In the genomic region with DNA sequence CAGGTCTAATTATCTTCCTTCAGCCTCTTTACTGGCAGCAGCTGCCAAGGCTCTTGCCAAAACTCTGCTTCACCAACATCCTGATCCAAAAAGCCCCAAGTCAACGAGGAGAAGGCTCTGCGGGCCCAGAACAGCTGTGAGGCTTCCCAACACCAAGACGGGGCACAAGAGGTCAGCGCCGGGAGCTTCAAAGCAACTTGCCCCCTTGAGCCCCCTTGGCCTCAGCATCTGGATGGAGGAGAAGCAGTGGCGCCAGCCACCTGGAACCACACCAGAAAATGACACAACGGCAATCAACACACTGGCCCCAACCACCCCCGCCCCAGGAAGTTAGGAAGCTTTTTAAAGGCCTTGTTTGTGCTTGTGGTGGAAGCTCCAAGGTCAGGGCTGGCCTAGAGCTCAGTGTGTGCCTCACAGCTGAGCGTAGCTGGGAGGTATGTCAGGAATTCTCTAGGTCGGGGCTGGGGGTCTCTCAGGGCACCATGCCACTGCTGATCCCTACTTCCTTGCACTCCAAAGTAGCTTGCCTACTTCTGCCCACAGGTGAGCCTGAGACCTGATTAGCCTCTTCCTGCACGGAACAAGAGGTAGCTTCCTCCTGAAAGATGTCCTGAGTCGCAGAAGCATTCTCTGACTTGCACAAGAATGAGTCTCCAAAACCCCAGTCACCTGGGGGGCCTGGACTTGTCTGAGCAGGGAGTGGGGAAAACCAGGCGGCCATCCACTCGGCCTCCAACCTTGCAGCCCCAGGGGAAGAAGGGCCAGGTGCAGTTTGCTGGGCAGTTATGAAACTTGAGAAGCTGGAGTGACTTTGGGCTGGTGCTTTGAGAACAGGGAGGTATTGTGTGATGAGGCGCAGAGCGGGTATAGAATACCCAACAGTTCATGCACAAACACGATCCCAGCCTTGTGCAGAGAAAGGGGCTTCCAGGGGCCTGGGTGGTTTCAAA, we compare ENCODE assay signal across 9 cellular contexts. TPM values are rescaled to one million over a fixed set of nuclear protein-coding genes. Genes with fewer than 3 reads are reported as not detected.
DNase-seq lines count a peak whose midpoint lies in the region; ATAC-seq and TF ChIP-seq lines count a peak whose summit lies in the region.
"Had no signal": no experiment of that assay in that cellular context is flagged by ENCODE, and none has a peak within 500 bp of the region (broad histone marks: within the 10 kb centered on the region; RNA-seq: fewer than 3 reads in every experiment).

No MANE protein-coding gene starts in this region.

- peak overlapping the region; percentile 49 for H3K27ac ChIP-seq in OCI-LY7 (ENCODE audit: low read depth, low read length, poor library complexity, severe bottlenecking)

- H3K4me2 ChIP-seq in OCI-LY7 (ENCODE audit: low read length), result peak overlapping the region; percentile 45

- peaks cover 61% of the 10 kb centered on the region for H3K4me1 ChIP-seq in OCI-LY7 (ENCODE audit: insufficient read depth, low read length, poor library complexity, severe bottlenecking)

- no peaks in the 10 kb centered on the region for H3K36me3 Mint-ChIP-seq in stimulated activated effector memory CD8-positive, alpha-beta T cell treated with anti-CD3 and anti-CD28 coated beads, Interleukin-12 subunit alpha, Interleukin-12 subunit beta, amount 100 ng/mL, for 72 hours
- H3K36me3 Mint-ChIP-seq: memory B cell had no signal

- DNase-seq in H7, result peak; percentile 54
- DNase-seq in OCI-LY7 (ENCODE audit: low spot score), result peak; percentile 64
- peak; percentile 79 for DNase-seq in glomerular visceral epithelial cell (ENCODE audit: extremely low spot score)
- DNase-seq in retina, result peak; percentile 30
- no peak for DNase-seq in stimulated activated CD4-positive, alpha-beta T cell treated with anti-CD3 and anti-CD28 coated beads, Interleukin-2, amount 100 ng/mL, for 48 hours
- no peak for DNase-seq in stimulated activated effector memory CD8-positive, alpha-beta T cell treated with anti-CD3 and anti-CD28 coated beads, Interleukin-12 subunit alpha, Interleukin-12 subunit beta, amount 100 ng/mL, for 72 hours (ENCODE audit: low spot score in 2 of 2)
- no peak for DNase-seq in ecto neural progenitor cell (ENCODE audit: low spot score)

- no peaks in the 10 kb centered on the region for H3K4me1 Mint-ChIP-seq in stimulated activated effector memory CD8-positive, alpha-beta T cell treated with anti-CD3 and anti-CD28 coated beads, Interleukin-12 subunit alpha, Interleukin-12 subunit beta, amount 100 ng/mL, for 72 hours

- H3K79me2 ChIP-seq in OCI-LY7 (ENCODE audit: insufficient read depth, low read depth, low read length), result no peaks in the 10 kb centered on the region

- H3K36me3 ChIP-seq in H7 (replicated peaks; ENCODE audit: control insufficient read depth, insufficient read depth, low read length) (no peaks in the 10 kb centered on the region), OCI-LY7 (ENCODE audit: insufficient read depth, low read length) (no peaks in the 10 kb centered on the region)

- CTCF ChIA-PET in OCI-LY7 (lab: Charles Lee; ENCODE audit: unreplicated experiment), result interaction anchor here (0.5 to 1.9 kb wide), 11 partner anchors 10 to 290 kb away, joined by 3 to 11 read pairs (median 4); a partner anchor contains a TSS

- no peak for ATAC-seq in GM19397 (IDR thresholded peaks at IDR 0.05; ENCODE audit: unreplicated experiment)
- no peak for ATAC-seq in stimulated activated effector memory CD8-positive, alpha-beta T cell treated with anti-CD3 and anti-CD28 coated beads, Interleukin-12 subunit alpha, Interleukin-12 subunit beta, amount 100 ng/mL, for 72 hours

- no TSS peak for BruUV-seq in OCI-LY7 (replicated peaks; lab: Mats Ljungman, UMichigan)

- H3K9me3 ChIP-seq in OCI-LY7 (ENCODE audit: low read length), result no peaks in the 10 kb centered on the region

- no peaks in the 10 kb centered on the region for H3K9me3 Mint-ChIP-seq in stimulated activated effector memory CD8-positive, alpha-beta T cell treated with anti-CD3 and anti-CD28 coated beads, Interleukin-12 subunit alpha, Interleukin-12 subunit beta, amount 100 ng/mL, for 72 hours
- H3K9me3 Mint-ChIP-seq: memory B cell had no signal

- H3K27ac Mint-ChIP-seq in stimulated activated effector memory CD8-positive, alpha-beta T cell treated with anti-CD3 and anti-CD28 coated beads, Interleukin-12 subunit alpha, Interleukin-12 subunit beta, amount 100 ng/mL, for 72 hours, result no peak overlapping the region
- H3K27ac Mint-ChIP-seq: memory B cell had no signal

- no peaks in the 10 kb centered on the region for H3K27me3 ChIP-seq in H7 (ENCODE audit: control insufficient read depth, insufficient read depth, low read length)

- no peaks in the 10 kb centered on the region for H4K20me1 ChIP-seq in OCI-LY7 (ENCODE audit: insufficient read depth, low read length)

- no peaks in the 10 kb centered on the region for H3K9me2 ChIP-seq in OCI-LY7 (ENCODE audit: insufficient read depth, low read length)

- no peak overlapping the region for H3K4me3 Mint-ChIP-seq in stimulated activated effector memory CD8-positive, alpha-beta T cell treated with anti-CD3 and anti-CD28 coated beads, Interleukin-12 subunit alpha, Interleukin-12 subunit beta, amount 100 ng/mL, for 72 hours
- H3K4me3 Mint-ChIP-seq: memory B cell had no signal

- H2AFZ ChIP-seq in OCI-LY7 (ENCODE audit: low read length), result peak overlapping the region; percentile 77

- POLR2A ChIA-PET in OCI-LY7 (lab: Charles Lee), result interaction anchor here (0.5 to 3.1 kb wide), 15 partner anchors 10 to 300 kb away, joined by 3 to 14 read pairs (median 4); a partner anchor contains a TSS

- intact Hi-C loops in OCI-LY7 (cut with micrococcal nuclease; ENCODE audit: unreplicated experiment), result no loop called here

- H3K4me3 ChIP-seq in H7 (ENCODE audit: insufficient read depth, low read depth, low read length), result no peak overlapping the region
- peak overlapping the region; percentile 7 for H3K4me3 ChIP-seq in OCI-LY7 (ENCODE audit: low read depth, low read length, poor library complexity, severe bottlenecking)

- TF ChIP-seq CTCF in OCI-LY7 (conservative IDR thresholded peaks at IDR 0.05; ENCODE audit: low read length), result no peak

RNA-seq across cellular contexts. Expression of a gene that starts 9.8 kb away (rescaled TPM):
- total RNA-seq in H7 (2014; rRNA removed; shearing (Covaris generic)), result 647 and 743 TPM in 2 replicates
- 182 and 221 TPM in 2 replicates for total RNA-seq in OCI-LY7 (2014; rRNA removed; shearing (Covaris generic))
- total RNA-seq in OCI-LY7 (2022), result 302 and 306 TPM in 2 replicates

RNA-seq across cellular contexts. Expression of a gene that starts 42.1 kb away (rescaled TPM):
- 41.6 and 52.1 TPM in 2 replicates for total RNA-seq in H7 (2014; rRNA removed; shearing (Covaris generic))
- 0.41 and 0.44 TPM in 2 replicates for total RNA-seq in OCI-LY7 (2014; rRNA removed; shearing (Covaris generic))
- 0.89 and 1.3 TPM in 2 replicates for total RNA-seq in OCI-LY7 (2022)

Comparison
In these comparisons a context has a peak if more than half of its experiments do, and no peak if none do; other contexts are left out.
1. DNase-seq: peak in H7 (single experiment), OCI-LY7 (single experiment), glomerular visceral epithelial cell (single experiment) and retina (single experiment); none in stimulated activated CD4-positive, alpha-beta T cell treated with anti-CD3 and anti-CD28 coated beads, Interleukin-2, amount 100 ng/mL, for 48 hours (0 of 2), stimulated activated effector memory CD8-positive, alpha-beta T cell treated with anti-CD3 and anti-CD28 coated beads, Interleukin-12 subunit alpha, Interleukin-12 subunit beta, amount 100 ng/mL, for 72 hours (0 of 2) and ecto neural progenitor cell (single experiment).
2. RNA of a gene that starts 42.1 kb away (total RNA-seq): 41.6 to 52.1 TPM in H7; 0.41 to 1.3 TPM in OCI-LY7; every median in the first group is over 10 times any median in the second.